Comparison of ENCODE assay signal across 11 cellular contexts in genomic region chr1:101051688-101052638, GRCh38. TPM values are rescaled to one million over a fixed set of nuclear protein-coding genes. Genes with fewer than 3 reads are reported as not detected.
DNase-seq lines count a peak whose midpoint lies in the region; ATAC-seq and TF ChIP-seq lines count a peak whose summit lies in the region.
"Had no signal": no experiment of that assay in that cellular context is flagged by ENCODE, and none has a peak within 500 bp of the region (broad histone marks: within the 10 kb centered on the region; RNA-seq: fewer than 3 reads in every experiment).

No MANE protein-coding gene starts in this region.

- no peak for ATAC-seq in CD4-positive, CD25-positive, alpha-beta regulatory T cell (ENCODE audit: low read depth in 2 of 2)
- ATAC-seq in GM18873 (IDR thresholded peaks at IDR 0.05; ENCODE audit: low FRiP score, unreplicated experiment) (peak; percentile 91), HG02759 (IDR thresholded peaks at IDR 0.05; ENCODE audit: unreplicated experiment) (peak; percentile 91), natural killer cell (no peak)
- ATAC-seq: left lung had no signal

- peak overlapping the region; percentile 8; the same call in 1 of the 2 replicates for H3K9ac ChIP-seq in Karpas-422 (ENCODE audit: low read length)

- H3K4me1 ChIP-seq in CD4-positive, CD25-positive, alpha-beta regulatory T cell (ENCODE audit: control insufficient read depth, insufficient read depth, low read length, poor library complexity, severe bottlenecking): no peaks in the 10 kb centered on the region
- H3K4me1 ChIP-seq in Karpas-422 (ENCODE audit: low read length): peaks cover 32% of the 10 kb centered on the region
- H3K4me1 ChIP-seq: left lung had no signal

- H3K36me3 ChIP-seq in CD4-positive, CD25-positive, alpha-beta regulatory T cell (ENCODE audit: control insufficient read depth, insufficient read depth, low read length): no peaks in the 10 kb centered on the region
- H3K36me3 ChIP-seq in Karpas-422 (ENCODE audit: insufficient read depth, low read length): no peaks in the 10 kb centered on the region
- H3K36me3 ChIP-seq: left lung had no signal

- peak overlapping the region; percentile 70 for H3K4me2 ChIP-seq in Karpas-422 (ENCODE audit: low read depth, low read length, poor library complexity, severe bottlenecking)

- H3K36me3 Mint-ChIP-seq in CD4-positive, CD25-positive, alpha-beta regulatory T cell: peaks cover 4% of the 10 kb centered on the region
- no peaks in the 10 kb centered on the region for H3K36me3 Mint-ChIP-seq in natural killer cell

- no peak overlapping the region for H3K4me3 Mint-ChIP-seq in CD4-positive, CD25-positive, alpha-beta regulatory T cell
- H3K4me3 Mint-ChIP-seq in natural killer cell: no peak overlapping the region

- in situ Hi-C loops in ACHN (cut with HindIII; ENCODE audit: low pct_ligation_motif_present, low pct_unique_long_range_greater_than_20kb, low sequenced_read_pairs): no loop called here

- no peak overlapping the region for H2AFZ ChIP-seq in Karpas-422 (ENCODE audit: low read length)

- H3K27me3 Mint-ChIP-seq in CD4-positive, CD25-positive, alpha-beta regulatory T cell: no peaks in the 10 kb centered on the region
- H3K27me3 Mint-ChIP-seq in natural killer cell (ENCODE audit: low read depth in 2 of 2): peaks cover 0 to 3% of the 10 kb centered on the region in 2 donors

- no peak for TF ChIP-seq CTCF in natural killer cell (IDR thresholded peaks at IDR 0.05)

- no peak overlapping the region for H3K27ac ChIP-seq in CD4-positive, CD25-positive, alpha-beta regulatory T cell (ENCODE audit: insufficient read depth, low read length, poor library complexity, severe bottlenecking)
- peak overlapping the region; percentile 42 for H3K27ac ChIP-seq in Karpas-422 (ENCODE audit: low read length)
- H3K27ac ChIP-seq: left lung had no signal

- peak overlapping the region; percentile 62 to 89 (median 71) for H3K27ac Mint-ChIP-seq in CD4-positive, CD25-positive, alpha-beta regulatory T cell
- no peak overlapping the region for H3K27ac Mint-ChIP-seq in natural killer cell

- H3K9me3 ChIP-seq in CD4-positive, CD25-positive, alpha-beta regulatory T cell (ENCODE audit: control insufficient read depth in 2 of 2, low read length in 2 of 2): no peaks in the 10 kb centered on the region
- no peaks in the 10 kb centered on the region for H3K9me3 ChIP-seq in Karpas-422 (ENCODE audit: low read length)
- H3K9me3 ChIP-seq: left lung had no signal

- H3K4me1 Mint-ChIP-seq in CD4-positive, CD25-positive, alpha-beta regulatory T cell: peaks cover 18 to 31% (median 21%) of the 10 kb centered on the region in 4 donors
- no peaks in the 10 kb centered on the region for H3K4me1 Mint-ChIP-seq in natural killer cell

- H3K4me3 ChIP-seq in CD4-positive, CD25-positive, alpha-beta regulatory T cell (ENCODE audit: low read depth, low read length): no peak overlapping the region
- H3K4me3 ChIP-seq in Karpas-422 (ENCODE audit: low read length): peak overlapping the region; percentile 35
- H3K4me3 ChIP-seq: left lung had no signal

- H3K9me3 Mint-ChIP-seq in CD4-positive, CD25-positive, alpha-beta regulatory T cell: no peaks in the 10 kb centered on the region
- no peaks in the 10 kb centered on the region for H3K9me3 Mint-ChIP-seq in natural killer cell

- no peaks in the 10 kb centered on the region for H3K27me3 ChIP-seq in CD4-positive, CD25-positive, alpha-beta regulatory T cell (ENCODE audit: control insufficient read depth, insufficient read depth, low read length)
- no peaks in the 10 kb centered on the region for H3K27me3 ChIP-seq in Karpas-422 (ENCODE audit: low read length)
- H3K27me3 ChIP-seq: left lung had no signal

- peaks cover 9% of the 10 kb centered on the region; the same call in 1 of the 2 replicates for H4K20me1 ChIP-seq in Karpas-422 (ENCODE audit: insufficient read depth, low read depth, low read length)

- intact Hi-C loops in natural killer cell (cut with micrococcal nuclease): no loop called here

- no peaks in the 10 kb centered on the region for H3K9me2 ChIP-seq in Karpas-422 (replicated peaks; ENCODE audit: insufficient read depth, low read length)

- H3K79me2 ChIP-seq in Karpas-422 (ENCODE audit: low read length): no peaks in the 10 kb centered on the region

- DNase-seq in CD4-positive, CD25-positive, alpha-beta regulatory T cell: no peak
- peak; percentile 81 for DNase-seq in Karpas-422
- DNase-seq in globus pallidus (ENCODE audit: low spot score): no peak
- no peak for DNase-seq in SIG-M5 (lab: John Stamatoyannopoulos, UW)
- DNase-seq in ACHN: no peak
- DNase-seq in natural killer cell: no peak
- DNase-seq: effector CD4-positive, alpha-beta T cell; left lung; NCI-H774 had no signal

RNA-seq across cellular contexts. Expression of gene DPH5, which starts 26.4 kb away (rescaled TPM):
- total RNA-seq in CD4-positive, CD25-positive, alpha-beta regulatory T cell: 30.6 TPM
- polyA plus RNA-seq in CD4-positive, CD25-positive, alpha-beta regulatory T cell: 10 to 100 TPM; 31.8 to 49.8 (median 45.7) TPM
- 16.6 and 17.7 TPM in 2 replicates for total RNA-seq in Karpas-422 (2014; rRNA removed; shearing (Covaris generic); ENCODE audit: low replicate concordance)
- total RNA-seq in natural killer cell: 10 to 100 TPM; 17.1 to 22.9 (median 19.9) TPM

Comparison
In these comparisons a context has a peak if more than half of its experiments do, and no peak if none do; other contexts are left out.
1. ATAC-seq: peak in GM18873 (single experiment) and HG02759 (single experiment); none in CD4-positive, CD25-positive, alpha-beta regulatory T cell (0 of 2) and natural killer cell (0 of 3).
2. H3K27ac Mint-ChIP-seq: peak in CD4-positive, CD25-positive, alpha-beta regulatory T cell (3 of 3); none in natural killer cell (0 of 2).